In genomic region chr11:63802637-63803414, GRCh38 we compare ENCODE assay signal across 12 cellular contexts. TPM values are rescaled to one million over a fixed set of nuclear protein-coding genes. Genes with fewer than 3 reads are reported as not detected.
A peak's percentile ranks its signal among the peaks of the same experiment; 100 is the strongest.
DNase-seq lines count a peak whose midpoint lies in the region; ATAC-seq and TF ChIP-seq lines count a peak whose summit lies in the region.
"Had no signal": no experiment of that assay in that cellular context is flagged by ENCODE, and none has a peak within 500 bp of the region (broad histone marks: within the 10 kb centered on the region; RNA-seq: fewer than 3 reads in every experiment).

No MANE protein-coding gene starts in this region.

- H3K27me3 ChIP-seq in ACC112 (ENCODE audit: insufficient read depth, low read length) = no peaks in the 10 kb centered on the region
- H3K27me3 ChIP-seq in CD8-positive, alpha-beta T cell (ENCODE audit: insufficient read depth, low read length) = no peaks in the 10 kb centered on the region
- H3K27me3 ChIP-seq: SJSA1 had no signal

- H2AFZ ChIP-seq in ACC112 (ENCODE audit: low read length, unreplicated experiment) = no peak overlapping the region
- H2AFZ ChIP-seq: parathyroid adenoma had no signal

- no peak overlapping the region for H3K4me3 ChIP-seq in ACC112 (ENCODE audit: low read depth, low read length)
- H3K4me3 ChIP-seq in foreskin fibroblast (ENCODE audit: low read depth in 1 of 2, low read length in 2 of 2) = no peak overlapping the region
- no peak overlapping the region for H3K4me3 ChIP-seq in CD8-positive, alpha-beta T cell (ENCODE audit: low read depth, low read length)
- H3K4me3 ChIP-seq: SJSA1 had no signal

- no peak overlapping the region for H3K4me3 Mint-ChIP-seq in CD8-positive, alpha-beta T cell
- H3K4me3 Mint-ChIP-seq: activated T-cell treated with anti-CD3 and anti-CD28 coated beads, Interleukin-2, amount 50 U/mL, for 72 hours; stimulated activated effector memory CD8-positive, alpha-beta T cell treated with anti-CD3 and anti-CD28 coated beads, Interleukin-12 subunit alpha, Interleukin-12 subunit beta, amount 100 ng/mL, for 72 hours had no signal

- TF ChIP-seq CTCF in foreskin fibroblast (IDR thresholded peaks at IDR 0.05; ENCODE audit: low read depth, low read length) = no peak
- no peak for TF ChIP-seq CTCF in CD8-positive, alpha-beta T cell (IDR thresholded peaks at IDR 0.05)

- peaks cover 11% of the 10 kb centered on the region for H3K4me1 ChIP-seq in ACC112 (ENCODE audit: control insufficient read depth, insufficient read depth, low read length, unreplicated experiment)
- H3K4me1 ChIP-seq in CD8-positive, alpha-beta T cell (ENCODE audit: insufficient read depth, low read length) = no peaks in the 10 kb centered on the region
- H3K4me1 ChIP-seq: parathyroid adenoma had no signal

- peaks cover 2% of the 10 kb centered on the region for H3K27me3 Mint-ChIP-seq in CD8-positive, alpha-beta T cell (ENCODE audit: low read depth)

- DNase-seq in HK-2 (ENCODE audit: unreplicated experiment) (peak; percentile 66), RPMI7951 (ENCODE audit: low read depth) (peak; percentile 55), foreskin fibroblast (peak; percentile 55 to 69), GM19238 (ENCODE audit: insufficient read length, low spot score) (no peak), GM19240 (ENCODE audit: insufficient read length, low spot score) (no peak), iPS-NIHi7 (ENCODE audit: extremely low spot score) (no peak)
- DNase-seq in CD8-positive, alpha-beta T cell = no peak
- DNase-seq: activated T-cell treated with anti-CD3 and anti-CD28 coated beads, Interleukin-2, amount 50 U/mL, for 72 hours had no signal

- POLR2A ChIA-PET in CD8-positive, alpha-beta T cell (lab: Charles Lee) = no interaction called here

- H3K27ac Mint-ChIP-seq in CD8-positive, alpha-beta T cell = no peak overlapping the region
- H3K27ac Mint-ChIP-seq: activated T-cell treated with anti-CD3 and anti-CD28 coated beads, Interleukin-2, amount 50 U/mL, for 72 hours; stimulated activated effector memory CD8-positive, alpha-beta T cell treated with anti-CD3 and anti-CD28 coated beads, Interleukin-12 subunit alpha, Interleukin-12 subunit beta, amount 100 ng/mL, for 72 hours had no signal

- H3K27ac ChIP-seq in ACC112 (ENCODE audit: low read depth, low read length) = peak overlapping the region; percentile 68
- H3K27ac ChIP-seq in CD8-positive, alpha-beta T cell (ENCODE audit: low read depth, low read length) = no peak overlapping the region
- H3K27ac ChIP-seq: parathyroid adenoma, SJSA1 had no signal

- H3K4me1 Mint-ChIP-seq in CD8-positive, alpha-beta T cell (ENCODE audit: low read depth) = no peaks in the 10 kb centered on the region
- H3K4me1 Mint-ChIP-seq: stimulated activated effector memory CD8-positive, alpha-beta T cell treated with anti-CD3 and anti-CD28 coated beads, Interleukin-12 subunit alpha, Interleukin-12 subunit beta, amount 100 ng/mL, for 72 hours had no signal

- no peaks in the 10 kb centered on the region for H3K79me2 ChIP-seq in ACC112 (ENCODE audit: control insufficient read depth, insufficient read depth, low read length, unreplicated experiment)
- H3K79me2 ChIP-seq: parathyroid adenoma had no signal

- no peaks in the 10 kb centered on the region for H3K36me3 Mint-ChIP-seq in CD8-positive, alpha-beta T cell
- H3K36me3 Mint-ChIP-seq: stimulated activated effector memory CD8-positive, alpha-beta T cell treated with anti-CD3 and anti-CD28 coated beads, Interleukin-12 subunit alpha, Interleukin-12 subunit beta, amount 100 ng/mL, for 72 hours had no signal

- no peak for ATAC-seq in CD8-positive, alpha-beta T cell
- ATAC-seq: activated T-cell treated with anti-CD3 and anti-CD28 coated beads, Interleukin-2, amount 50 U/mL, for 72 hours; stimulated activated effector memory CD8-positive, alpha-beta T cell treated with anti-CD3 and anti-CD28 coated beads, Interleukin-12 subunit alpha, Interleukin-12 subunit beta, amount 100 ng/mL, for 72 hours had no signal

- intact Hi-C loops in CD8-positive, alpha-beta T cell (cut with DNase I, micrococcal nuclease) = no loop called here

- no peaks in the 10 kb centered on the region for H3K36me3 ChIP-seq in ACC112 (ENCODE audit: insufficient read depth, low read length)
- no peaks in the 10 kb centered on the region for H3K36me3 ChIP-seq in CD8-positive, alpha-beta T cell (ENCODE audit: insufficient read depth, low read length)
- H3K36me3 ChIP-seq: SJSA1 had no signal

- H3K9me3 Mint-ChIP-seq in CD8-positive, alpha-beta T cell = no peaks in the 10 kb centered on the region
- H3K9me3 Mint-ChIP-seq: activated T-cell treated with anti-CD3 and anti-CD28 coated beads, Interleukin-2, amount 50 U/mL, for 72 hours; stimulated activated effector memory CD8-positive, alpha-beta T cell treated with anti-CD3 and anti-CD28 coated beads, Interleukin-12 subunit alpha, Interleukin-12 subunit beta, amount 100 ng/mL, for 72 hours had no signal

- CTCF ChIA-PET in CD8-positive, alpha-beta T cell (lab: Charles Lee) = no interaction called here

- no peaks in the 10 kb centered on the region for H3K9me3 ChIP-seq in CD8-positive, alpha-beta T cell (ENCODE audit: low read length)
- H3K9me3 ChIP-seq: SJSA1 had no signal

RNA-seq across cellular contexts. Expression of gene SPINDOC, which starts 10.4 kb away (rescaled TPM):
- total RNA-seq in RPMI7951 (2014; rRNA removed; shearing (Covaris generic)) = 12.1 and 16.3 TPM in 2 replicates
- total RNA-seq in CD8-positive, alpha-beta T cell = 1 to 10 TPM; 4.0 to 4.1 TPM

RNA-seq across cellular contexts. Expression of gene ZFTA, which starts 34.3 kb away (rescaled TPM):
- total RNA-seq in RPMI7951 (2014; rRNA removed; shearing (Covaris generic)) = 6.0 and 8.0 TPM in 2 replicates
- 1 to 10 TPM; 3.2 to 5.7 TPM for total RNA-seq in CD8-positive, alpha-beta T cell

RNA-seq across cellular contexts. Expression of gene MARK2, which starts 36.1 kb away (rescaled TPM):
- 7.5 and 9.0 TPM in 2 replicates for total RNA-seq in RPMI7951 (2014; rRNA removed; shearing (Covaris generic))
- total RNA-seq in CD8-positive, alpha-beta T cell = 10 to 100 TPM; 16.9 to 19.1 TPM

Comparison
In these comparisons a context has a peak if more than half of its experiments do, and no peak if none do; other contexts are left out.
1. DNase-seq: peak in HK-2 (single experiment), RPMI7951 (single experiment) and foreskin fibroblast (2 of 2); none in GM19238 (single experiment), CD8-positive, alpha-beta T cell (0 of 7), GM19240 (single experiment) and iPS-NIHi7 (single experiment).